In the genomic region with DNA sequence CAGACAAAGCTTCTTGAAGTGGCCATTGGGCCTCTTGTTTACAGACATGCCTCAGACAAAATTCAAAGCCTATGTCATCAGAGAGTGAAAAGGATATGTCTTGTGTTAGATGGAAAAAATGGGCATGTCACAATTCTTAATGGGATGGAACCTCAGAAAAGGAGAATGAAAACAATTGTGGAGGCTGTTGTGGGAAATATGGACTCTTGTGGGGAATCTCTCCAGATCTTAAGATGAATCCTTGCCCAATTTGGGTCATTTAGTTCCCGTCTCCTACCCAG, we compare ENCODE assay signal across 11 cellular contexts. TPM values are rescaled to one million over a fixed set of nuclear protein-coding genes. Genes with fewer than 3 reads are reported as not detected.
A peak's percentile ranks its signal among the peaks of the same experiment; 100 is the strongest.
DNase-seq lines count a peak whose midpoint lies in the region; ATAC-seq and TF ChIP-seq lines count a peak whose summit lies in the region.
"Had no signal": no experiment of that assay in that cellular context is flagged by ENCODE, and none has a peak within 500 bp of the region (broad histone marks: within the 10 kb centered on the region; RNA-seq: fewer than 3 reads in every experiment).

No MANE protein-coding gene starts in this region.

- H3F3A ChIP-seq in PC-9 (ENCODE audit: insufficient read depth, low read depth), result peaks cover 42% of the 10 kb centered on the region

- H3K36me3 ChIP-seq in PC-9 (ENCODE audit: low read depth), result 0 out of 2 replicates have a peak, but pooled peaks cover 8% of the 10 kb centered on the region
- peaks cover 27 to 48% of the 10 kb centered on the region in 2 donors for H3K36me3 ChIP-seq in mucosa of rectum (ENCODE audit: control insufficient read depth in 2 of 2, insufficient read depth in 2 of 2, low read length in 2 of 2)
- peaks cover 13% of the 10 kb centered on the region for H3K36me3 ChIP-seq in thoracic aorta
- peaks cover 3% of the 10 kb centered on the region for H3K36me3 ChIP-seq in mucosa of descending colon (ENCODE audit: low read depth)
- H3K36me3 ChIP-seq: cardiac muscle cell had no signal

- no peaks in the 10 kb centered on the region for H3K27me3 Mint-ChIP-seq in central memory CD8-positive, alpha-beta T cell

- H3K79me2 ChIP-seq in PC-9 (ENCODE audit: low read depth), result no peaks in the 10 kb centered on the region

- ATAC-seq in central memory CD8-positive, alpha-beta T cell (replicated peaks; ENCODE audit: extremely low read depth, poor library complexity, severe bottlenecking), result no peak
- ATAC-seq in thoracic aorta (ENCODE audit: insufficient number of reproducible peaks, low FRiP score, low read depth) (no peak), HG03095 (IDR thresholded peaks at IDR 0.05; ENCODE audit: unreplicated experiment) (no peak), mucosa of descending colon (no peak)
- ATAC-seq: GM12878, K562 had no signal

- H3K4me3 Mint-ChIP-seq in central memory CD8-positive, alpha-beta T cell, result no peak overlapping the region

- peaks cover 61% of the 10 kb centered on the region for H3K4me1 Mint-ChIP-seq in central memory CD8-positive, alpha-beta T cell

- peak overlapping the region; percentile 97 for H3K27ac ChIP-seq in PC-9
- H3K27ac ChIP-seq in mucosa of rectum (ENCODE audit: low read depth in 2 of 2, low read length in 2 of 2), result peak overlapping the region; percentile 86 to 87
- H3K27ac ChIP-seq in thoracic aorta, result peak overlapping the region; percentile 91 to 94

- H3K4me3 ChIP-seq in PC-9 (no peak overlapping the region), mucosa of rectum (ENCODE audit: low read length in 2 of 2) (no peak overlapping the region), thoracic aorta (no peak overlapping the region), mucosa of descending colon (no peak overlapping the region)
- H3K4me3 ChIP-seq: cardiac muscle cell, GM12878, K562 had no signal

- H3K4me2 ChIP-seq in PC-9, result peak overlapping the region; percentile 83

- H3K9me2 ChIP-seq in PC-9 (ENCODE audit: insufficient read depth), result no peaks in the 10 kb centered on the region

- peak in 1 of 2 experiments; percentile 38 for DNase-seq in PC-9
- no peak for DNase-seq in central memory CD8-positive, alpha-beta T cell (ENCODE audit: low spot score in 2 of 2)
- DNase-seq in thoracic aorta (ENCODE audit: low spot score), result no peak
- DNase-seq in mucosa of descending colon, result no peak
- DNase-seq in NCI-H1417 treated with DMSO at 0.1 percent for 48 hours (lab: John Stamatoyannopoulos, UW), result no peak
- DNase-seq in NCI-H526 treated with DMSO at 0.1 percent for 48 hours (lab: John Stamatoyannopoulos, UW), result no peak

- no peak overlapping the region for H2AFZ ChIP-seq in PC-9

- CTCF ChIA-PET in PC-9 (lab: Charles Lee), result interaction anchor here (0.6 to 0.9 kb wide), 2 partner anchors 76 to 1261 kb away, joined by 3 to 4 read pairs; no protein-coding TSS in a partner anchor

- H3K4me1 ChIP-seq in PC-9 (replicated peaks; ENCODE audit: insufficient read depth) (peaks cover 52% of the 10 kb centered on the region), mucosa of rectum (ENCODE audit: control insufficient read depth in 2 of 2, insufficient read depth in 2 of 2, low read length in 2 of 2) (peaks cover 32 to 46% of the 10 kb centered on the region in 2 donors), thoracic aorta (ENCODE audit: control insufficient read depth in 1 of 2, low read depth in 2 of 2) (peaks cover 22 to 56% of the 10 kb centered on the region in 2 donors), mucosa of descending colon (ENCODE audit: low read depth) (peaks cover 22% of the 10 kb centered on the region)

- no peaks in the 10 kb centered on the region for H4K20me1 ChIP-seq in PC-9 (ENCODE audit: insufficient read depth)

- H3K9ac ChIP-seq in mucosa of rectum (ENCODE audit: low read depth in 1 of 2, low read length in 2 of 2), result no peak overlapping the region

- no peak for TF ChIP-seq CTCF in PC-9 (conservative IDR thresholded peaks at IDR 0.05)
- TF ChIP-seq CTCF in thoracic aorta (IDR thresholded peaks at IDR 0.05), result no peak
- no peak for TF ChIP-seq CTCF in mucosa of descending colon (IDR thresholded peaks at IDR 0.05)

- POLR2A ChIA-PET in PC-9 (lab: Charles Lee; ENCODE audit: unreplicated experiment), result interaction anchor here (0.6 to 1.3 kb wide), 3 partner anchors 37 to 495 kb away, joined by 4 to 10 read pairs (median 7); a partner anchor contains a TSS

- peak overlapping the region; percentile 29 for H3K27ac Mint-ChIP-seq in central memory CD8-positive, alpha-beta T cell (ENCODE audit: low read depth)

- H3K9me3 Mint-ChIP-seq in central memory CD8-positive, alpha-beta T cell, result no peaks in the 10 kb centered on the region

- H3K27me3 ChIP-seq in PC-9 (ENCODE audit: insufficient read depth, low read depth) (no peaks in the 10 kb centered on the region), mucosa of rectum (ENCODE audit: control insufficient read depth in 2 of 2, insufficient read depth in 2 of 2, low read length in 2 of 2) (no peaks in the 10 kb centered on the region), thoracic aorta (replicated peaks; ENCODE audit: insufficient read depth) (no peaks in the 10 kb centered on the region)
- H3K27me3 ChIP-seq: cardiac muscle cell had no signal

- H3K9me3 ChIP-seq in PC-9 (ENCODE audit: insufficient read depth, low read depth) (no peaks in the 10 kb centered on the region), mucosa of rectum (ENCODE audit: control insufficient read depth in 2 of 2, low read length in 2 of 2) (no peaks in the 10 kb centered on the region), thoracic aorta (no peaks in the 10 kb centered on the region), mucosa of descending colon (no peaks in the 10 kb centered on the region)

- BruUV-seq in PC-9 (replicated peaks; lab: Mats Ljungman, UMichigan), result TSS peak; percentile 62

- intact Hi-C loops in PC-9 (cut with micrococcal nuclease; ENCODE audit: unreplicated experiment), result loop anchor here (1.0 to 10.0 kb wide), 8 partner anchors 22 to 478 kb away; a partner anchor contains a TSS
- intact Hi-C loops in mucosa of descending colon (cut with DNase I, micrococcal nuclease), result loop anchor here (5.0 to 10.0 kb wide), 2 partner anchors 113 to 426 kb away; a partner anchor contains a TSS

- H3K36me3 Mint-ChIP-seq in central memory CD8-positive, alpha-beta T cell (ENCODE audit: insufficient read depth), result peaks cover 13% of the 10 kb centered on the region

RNA-seq across cellular contexts. Expression of a gene that starts 19.5 kb away (rescaled TPM):
- total RNA-seq in PC-9 (2021) (13.5 and 15.2 TPM in 2 replicates), thoracic aorta (10 to 100 TPM; 24.9 to 30.8 TPM), mucosa of descending colon (10 to 100 TPM; 27.9 to 95.4 (median 29.4) TPM)
